20 cellular contexts compared by ENCODE assay signal in genomic region chr5:74497706-74498105, GRCh38.
"Had no signal": no experiment of that assay in that cellular context is flagged by ENCODE, and none has a peak within 500 bp of the region (broad histone marks: within the 10 kb centered on the region; RNA-seq: fewer than 3 reads in every experiment).

No MANE protein-coding gene starts in this region.

- H3K36me3 ChIP-seq: ascending aorta, tibial artery, vagina had no signal

- H3K27me3 ChIP-seq: ascending aorta, tibial artery, vagina had no signal

- H3K4me3 Mint-ChIP-seq: activated CD8-positive, alpha-beta T cell treated with anti-CD3 and anti-CD28 coated beads for 36 hours; activated naive CD8-positive, alpha-beta T cell treated with anti-CD3 and anti-CD28 coated beads, Interleukin-2, amount 50 U/mL, for 24 hours; effector memory CD8-positive, alpha-beta T cell; naive thymus-derived CD8-positive, alpha-beta T cell; T-helper 1 cell treated with Interleukin-12 subunit alpha and Interleukin-12 subunit beta and Interleukin-4 antibody, amounts not matched to agents 30 μg/mL and 1 μg/mL, for 36 hours had no signal

- H3K27ac ChIP-seq: ascending aorta, tibial artery, vagina had no signal

- H3K4me3 ChIP-seq: ascending aorta, lung, mucosa of descending colon, tibial artery, vagina had no signal

- ATAC-seq: activated CD8-positive, alpha-beta T cell treated with anti-CD3 and anti-CD28 coated beads for 36 hours; activated naive CD8-positive, alpha-beta T cell treated with anti-CD3 and anti-CD28 coated beads, Interleukin-2, amount 50 U/mL, for 24 hours; effector memory CD8-positive, alpha-beta T cell; left colon; mucosa of descending colon; naive thymus-derived CD8-positive, alpha-beta T cell; right cardiac atrium had no signal

- H3K27me3 Mint-ChIP-seq: progenitor cell of endocrine pancreas had no signal

- H3K4me1 ChIP-seq: ascending aorta, tibial artery, vagina had no signal

- H3K9me3 ChIP-seq: ascending aorta, mucosa of descending colon, tibial artery, vagina had no signal

- H3K4me1 Mint-ChIP-seq: activated naive CD8-positive, alpha-beta T cell treated with anti-CD3 and anti-CD28 coated beads, Interleukin-2, amount 50 U/mL, for 24 hours had no signal

- H3K36me3 Mint-ChIP-seq: naive thymus-derived CD8-positive, alpha-beta T cell had no signal

- H3K9me3 Mint-ChIP-seq: activated CD8-positive, alpha-beta T cell treated with anti-CD3 and anti-CD28 coated beads for 36 hours; activated naive CD8-positive, alpha-beta T cell treated with anti-CD3 and anti-CD28 coated beads, Interleukin-2, amount 50 U/mL, for 24 hours; effector memory CD8-positive, alpha-beta T cell; naive thymus-derived CD8-positive, alpha-beta T cell; T-helper 1 cell treated with Interleukin-12 subunit alpha and Interleukin-12 subunit beta and Interleukin-4 antibody, amounts not matched to agents 30 μg/mL and 1 μg/mL, for 36 hours had no signal

- FAIRE-seq: small intestine had no signal

- H3K27ac Mint-ChIP-seq: activated CD8-positive, alpha-beta T cell treated with anti-CD3 and anti-CD28 coated beads for 36 hours; activated naive CD8-positive, alpha-beta T cell treated with anti-CD3 and anti-CD28 coated beads, Interleukin-2, amount 50 U/mL, for 24 hours; effector memory CD8-positive, alpha-beta T cell; naive thymus-derived CD8-positive, alpha-beta T cell; progenitor cell of endocrine pancreas; T-helper 1 cell treated with Interleukin-12 subunit alpha and Interleukin-12 subunit beta and Interleukin-4 antibody, amounts not matched to agents 30 μg/mL and 1 μg/mL, for 36 hours had no signal

- DNase-seq: activated CD8-positive, alpha-beta memory T cell treated with anti-CD3 and anti-CD28 coated beads, Interleukin-2, amount 50 U/mL, for 4 hours; activated CD8-positive, alpha-beta T cell treated with anti-CD3 and anti-CD28 coated beads for 36 hours; activated naive CD4-positive, alpha-beta T cell treated with Interleukin-2 at 50 U/mL for 16 hours; activated naive CD8-positive, alpha-beta T cell treated with anti-CD3 and anti-CD28 coated beads, Interleukin-2, amount 50 U/mL, for 24 hours; caudate nucleus; cortex of kidney; effector memory CD8-positive, alpha-beta T cell; erythroblast; foreskin fibroblast; left colon; mucosa of descending colon; naive thymus-derived CD8-positive, alpha-beta T cell; right cardiac atrium; small intestine; tibial artery had no signal
